In genomic region chr7:138338361-138338760, GRCh38 we compare ENCODE assay signal across 12 cellular contexts.
DNase-seq lines count a peak whose midpoint lies in the region; ATAC-seq, FAIRE-seq and TF ChIP-seq lines count a peak whose summit lies in the region.
"Had no signal": no experiment of that assay in that cellular context is flagged by ENCODE, and none has a peak within 500 bp of the region (broad histone marks: within the 10 kb centered on the region; RNA-seq: fewer than 3 reads in every experiment).

No MANE protein-coding gene starts in this region.

- no peak overlapping the region for H3K27ac ChIP-seq in liver (ENCODE audit: low read depth in 1 of 2, low read length in 2 of 2)
- no peak overlapping the region for H3K27ac ChIP-seq in HepG2 (ENCODE audit: extremely low read length, insufficient read depth, low read length)
- H3K27ac ChIP-seq: skin epidermis had no signal

- in situ Hi-C loops in HepG2 (cut with HindIII; ENCODE audit: extremely low pct_ligation_motif_present, low pct_unique_long_range_greater_than_20kb), result no loop called here
- in situ Hi-C loops in astrocyte of the spinal cord (cut with HindIII; ENCODE audit: low sequenced_read_pairs), result no loop called here
- in situ Hi-C loops in GM13977 (cut with MboI; ENCODE audit: low pct_unique_long_range_greater_than_20kb, low sequenced_read_pairs, unreplicated experiment), result no loop called here

- TF ChIP-seq POLR2A in HepG2 (IDR thresholded peaks at IDR 0.05; ENCODE audit: insufficient read depth in 1 of 2, low read depth in 2 of 2, low read length in 2 of 2), result no peak

- no peak for FAIRE-seq in HepG2 (lab: Jason Lieb, UNC)

- no peak for ATAC-seq in HepG2
- no peak for ATAC-seq in GM21526 (IDR thresholded peaks at IDR 0.05; ENCODE audit: low FRiP score, unreplicated experiment)
- ATAC-seq in GM21360 (IDR thresholded peaks at IDR 0.05; ENCODE audit: unreplicated experiment), result no peak

- H2AFZ ChIP-seq in HepG2 (ENCODE audit: low read length), result no peak overlapping the region

- H3K4me2 ChIP-seq in HepG2 (ENCODE audit: low read depth, low read length), result no peak overlapping the region

- BruUV-seq in HepG2 (replicated peaks; lab: Mats Ljungman, UMichigan), result no TSS peak

- DNase-seq in HepG2 (ENCODE audit: low spot score) (no peak), astrocyte of the spinal cord (ENCODE audit: low read depth, low spot score) (peak; percentile 27), iris pigment epithelial cell (ENCODE audit: low read depth) (peak; percentile 23), GM13977 (ENCODE audit: low spot score) (no peak)
- DNase-seq in activated CD4-positive, alpha-beta T cell treated with anti-CD3 and anti-CD28 coated beads for 1 hour, result no peak
- DNase-seq: cortex of kidney; HCEC 1CT; stimulated activated CD8-positive, alpha-beta memory T cell treated with anti-CD3 and anti-CD28 coated beads, Interleukin-4, amount 100 ng/mL, for 48 hours had no signal

- CTCF ChIA-PET in HepG2 (lab: Yijun Ruan, JAX; ENCODE audit: low intra/inter-chr PET ratio, low total read pairs), result no interaction called here

- intact Hi-C loops in HepG2 (cut with micrococcal nuclease; ENCODE audit: unreplicated experiment), result no loop called here

- TF ChIP-seq RAD21 in liver (IDR thresholded peaks at IDR 0.05) (peak; percentile 24 to 28), HepG2 (CRISPR knock-in tag; IDR thresholded peaks at IDR 0.05) (no peak)

- POLR2A ChIA-PET in HepG2 (lab: Yijun Ruan, JAX), result interaction anchor here (0.8 kb wide), 2 partner anchors 10 to 14 kb away, joined by 3 to 5 read pairs; no protein-coding TSS in a partner anchor

- no peaks in the 10 kb centered on the region for H3K36me3 ChIP-seq in liver (ENCODE audit: control insufficient read depth in 4 of 4, insufficient read depth in 3 of 4, low read depth in 1 of 4, low read length in 3 of 4)
- H3K36me3 ChIP-seq in HepG2 (replicated peaks in 1 of 2; ENCODE audit: control insufficient read depth in 1 of 2, insufficient read depth in 2 of 2, low read length in 2 of 2), result no peaks in the 10 kb centered on the region

- no peak for TF ChIP-seq CTCF in liver (IDR thresholded peaks at IDR 0.05; ENCODE audit: low read depth, low read length, missing input control)
- TF ChIP-seq CTCF in HepG2 (CRISPR knock-in tag; IDR thresholded peaks at IDR 0.05), result no peak
- TF ChIP-seq CTCF in astrocyte of the spinal cord (IDR thresholded peaks at IDR 0.05; ENCODE audit: low read depth, low read length), result no peak
- TF ChIP-seq CTCF in GM13977 (IDR thresholded peaks at IDR 0.05; ENCODE audit: extremely low read depth, insufficient read depth, missing control alignments), result no peak

- H3K79me2 ChIP-seq in HepG2 (ENCODE audit: insufficient read depth, low read length), result no peaks in the 10 kb centered on the region

- no peak for TF ChIP-seq EP300 in HepG2 (IDR thresholded peaks at IDR 0.05; ENCODE audit: low read depth in 2 of 2, low read length in 2 of 2)
- no peak for TF ChIP-seq EP300 in HepG2 (CRISPR knock-in tag; IDR thresholded peaks at IDR 0.05; ENCODE audit: borderline replicate concordance)

- H3K9ac ChIP-seq in liver (ENCODE audit: low read depth in 1 of 2, low read length in 2 of 2), result no peak overlapping the region
- no peak overlapping the region for H3K9ac ChIP-seq in HepG2 (ENCODE audit: insufficient read depth, low read depth, low read length)

- H3K4me3 ChIP-seq in liver (ENCODE audit: low read depth in 1 of 3, low read length in 3 of 3) (no peak overlapping the region), HepG2 (replicated peaks in 1 of 3; ENCODE audit: insufficient read depth in 1 of 3, low read depth in 2 of 3, low read length in 3 of 3) (no peak overlapping the region), astrocyte of the spinal cord (ENCODE audit: low read depth, low read length) (no peak overlapping the region)
- H3K4me3 ChIP-seq: skin epidermis had no signal

- H3K9me3 ChIP-seq in liver (ENCODE audit: control insufficient read depth in 4 of 4, low read length in 3 of 4) (peaks cover 0 to 6% (median 2%) of the 10 kb centered on the region in 4 donors), HepG2 (ENCODE audit: low read length) (peaks cover 31% of the 10 kb centered on the region)

- no peaks in the 10 kb centered on the region for H4K20me1 ChIP-seq in HepG2 (ENCODE audit: insufficient read depth, low read length)

- H3K4me1 ChIP-seq in liver (ENCODE audit: control insufficient read depth in 4 of 4, insufficient read depth in 4 of 4, low read length in 3 of 4) (no peaks in the 10 kb centered on the region), HepG2 (ENCODE audit: insufficient read depth, low read length) (no peaks in the 10 kb centered on the region)

- H3K27me3 ChIP-seq in liver (ENCODE audit: control insufficient read depth in 4 of 4, insufficient read depth in 4 of 4, low read length in 3 of 4) (no peaks in the 10 kb centered on the region), HepG2 (ENCODE audit: control insufficient read depth in 1 of 2, insufficient read depth in 2 of 2, low read length in 2 of 2) (no peaks in the 10 kb centered on the region)

TF ChIP-seq in liver, 16 proteins besides CTCF, POLR2A, EP300 and RAD21:
- TF ChIP-seq NR2F2 (IDR thresholded peaks at IDR 0.05) (peak; percentile 59), MAX (IDR thresholded peaks at IDR 0.05) (no peak)

TF ChIP-seq in HepG2, 621 proteins besides CTCF, POLR2A, EP300 and RAD21 (continues in another document):
- no peak for TF ChIP-seq IRF1 (CRISPR knock-in tag; IDR thresholded peaks at IDR 0.05; ENCODE audit: low read depth)
- no peak for TF ChIP-seq TRIM24 (CRISPR knock-in tag; IDR thresholded peaks at IDR 0.05)
- TF ChIP-seq ZC3H4 (CRISPR knock-in tag; IDR thresholded peaks at IDR 0.05; ENCODE audit: borderline replicate concordance), result no peak
- TF ChIP-seq ZMAT3 (CRISPR knock-in tag; conservative IDR thresholded peaks at IDR 0.05), result no peak
- TF ChIP-seq CREBL2 (CRISPR knock-in tag; IDR thresholded peaks at IDR 0.05; ENCODE audit: borderline replicate concordance), result no peak
- TF ChIP-seq KLF6 (CRISPR knock-in tag; IDR thresholded peaks at IDR 0.05), result no peak
- no peak for TF ChIP-seq ZNF292 (CRISPR knock-in tag; IDR thresholded peaks at IDR 0.05; ENCODE audit: borderline replicate concordance, low read depth)
- TF ChIP-seq ZNF431 (CRISPR knock-in tag; IDR thresholded peaks at IDR 0.05; ENCODE audit: borderline replicate concordance, low read depth), result no peak
- TF ChIP-seq ZNF460 (CRISPR knock-in tag; IDR thresholded peaks at IDR 0.05; ENCODE audit: borderline replicate concordance), result no peak
- TF ChIP-seq RNF219 (CRISPR knock-in tag; IDR thresholded peaks at IDR 0.05), result no peak
- no peak for TF ChIP-seq ZNF674 (CRISPR knock-in tag; IDR thresholded peaks at IDR 0.05; ENCODE audit: low read depth)
- TF ChIP-seq REPIN1 (CRISPR knock-in tag; IDR thresholded peaks at IDR 0.05; ENCODE audit: borderline replicate concordance, low read depth), result no peak
- TF ChIP-seq CBX1 (IDR thresholded peaks at IDR 0.05; ENCODE audit: low read depth), result no peak

Comparison
In these comparisons a context has a peak if more than half of its experiments do, and no peak if none do; other contexts are left out.
1. DNase-seq: peak in astrocyte of the spinal cord (single experiment) and iris pigment epithelial cell (single experiment); none in HepG2 (single experiment), GM13977 (single experiment) and activated CD4-positive, alpha-beta T cell treated with anti-CD3 and anti-CD28 coated beads for 1 hour (single experiment).